1 cellular context compared by ENCODE assay signal in genomic region chr20:37406010-37406998, GRCh38.
TF ChIP-seq lines count a peak whose summit lies in the region.

No MANE protein-coding gene starts in this region.

TF ChIP-seq in HepG2, 621 proteins besides CTCF, POLR2A, EP300 and RAD21 (continued from another document):
- TF ChIP-seq HNF4A (CRISPR knock-in tag; IDR thresholded peaks at IDR 0.05) (no peak), ZNF576 (CRISPR knock-in tag; IDR thresholded peaks at IDR 0.05) (no peak), ZFAT (CRISPR knock-in tag; conservative IDR thresholded peaks at IDR 0.05) (no peak), ZSCAN30 (CRISPR knock-in tag; IDR thresholded peaks at IDR 0.05) (peak; percentile 59; the same call in 1 of the 2 replicates), FOXO1 (CRISPR knock-in tag; IDR thresholded peaks at IDR 0.05) (peak; percentile 80), SNAI1 (CRISPR knock-in tag; IDR thresholded peaks at IDR 0.05; ENCODE audit: borderline replicate concordance) (no peak), CAMTA2 (CRISPR knock-in tag; IDR thresholded peaks at IDR 0.05; ENCODE audit: borderline replicate concordance) (0 out of 2 replicates have a peak, but pooled peaks have one; percentile 77), ZNF232 (CRISPR knock-in tag; IDR thresholded peaks at IDR 0.05; ENCODE audit: borderline replicate concordance) (peak; percentile 98), GPN1 (CRISPR knock-in tag; IDR thresholded peaks at IDR 0.05; ENCODE audit: borderline replicate concordance) (0 out of 2 replicates have a peak, but pooled peaks have one; percentile 29), HNRNPL (IDR thresholded peaks at IDR 0.05; ENCODE audit: low read depth, low read length) (no peak; the same call in 1 of the 2 replicates), AFF4 (CRISPR knock-in tag; IDR thresholded peaks at IDR 0.05) (no peak), ZNF850 (CRISPR knock-in tag; conservative IDR thresholded peaks at IDR 0.05) (no peak), LCORL (IDR thresholded peaks at IDR 0.05) (no peak), LCORL (CRISPR knock-in tag; IDR thresholded peaks at IDR 0.05) (0 out of 2 replicates have a peak, but pooled peaks have one; percentile 16), ZBTB33 (CRISPR knock-in tag; IDR thresholded peaks at IDR 0.05) (peak; percentile 39; the same call in 1 of the 2 replicates), PLRG1 (conservative IDR thresholded peaks at IDR 0.05) (no peak), ZNF660 (CRISPR knock-in tag; IDR thresholded peaks at IDR 0.05; ENCODE audit: borderline replicate concordance, low read depth) (no peak), ZBED4 (CRISPR knock-in tag; IDR thresholded peaks at IDR 0.05; ENCODE audit: borderline replicate concordance) (peak; percentile 84), HOXA3 (CRISPR knock-in tag; IDR thresholded peaks at IDR 0.05) (peak; percentile 94), ZNF775 (CRISPR knock-in tag; IDR thresholded peaks at IDR 0.05; ENCODE audit: borderline replicate concordance) (no peak; the same call in 1 of the 2 replicates), SMAD1 (CRISPR knock-in tag; IDR thresholded peaks at IDR 0.05; ENCODE audit: borderline replicate concordance, low read depth) (peak; percentile 97; the same call in 1 of the 2 replicates)
